ENCODE assay signal across 1 cellular context in the genomic region with DNA sequence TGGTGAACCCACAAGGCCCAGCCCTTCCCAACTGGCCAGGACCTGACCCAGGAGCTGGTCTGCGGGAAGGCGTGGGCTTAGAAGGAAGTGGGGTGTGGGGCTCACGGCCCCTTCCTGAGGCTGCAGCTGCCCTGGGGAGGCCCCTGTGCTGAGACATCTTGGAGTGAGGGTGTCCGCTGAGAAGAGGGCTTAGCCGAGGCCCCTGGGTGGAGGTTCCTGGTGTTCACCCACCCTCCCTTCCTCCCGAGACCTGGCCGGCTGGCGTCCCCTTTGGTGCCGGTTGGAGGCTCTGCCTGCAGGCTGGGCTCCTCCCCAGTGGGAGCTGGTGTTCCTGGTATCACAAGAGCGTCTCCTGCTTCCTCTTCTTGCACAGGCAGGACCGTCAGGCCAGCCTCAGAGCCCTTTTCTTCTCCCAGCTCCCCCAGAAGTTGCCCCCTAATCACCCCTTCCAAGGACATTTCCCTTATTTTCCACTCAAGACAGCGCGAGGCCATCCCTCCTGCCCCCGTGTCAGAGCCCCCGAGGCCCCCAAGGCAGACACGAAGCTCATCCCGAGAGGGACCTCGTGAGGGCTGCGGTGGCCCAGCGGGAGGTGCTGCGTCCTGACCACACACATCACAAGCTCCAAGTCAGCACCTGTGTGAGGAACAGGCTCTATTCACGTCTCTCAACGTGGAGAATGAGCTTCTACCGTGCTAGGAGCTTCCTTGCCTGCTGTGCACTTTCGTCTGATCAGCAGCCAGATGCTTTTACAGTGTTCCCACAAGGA.
TF ChIP-seq lines count a peak whose summit lies in the region.

No MANE protein-coding gene starts in this region.

TF ChIP-seq in HepG2, 621 proteins besides CTCF, POLR2A, EP300 and RAD21:
- TF ChIP-seq POGZ (CRISPR knock-in tag; IDR thresholded peaks at IDR 0.05) (no peak), ZNF224 (CRISPR knock-in tag; IDR thresholded peaks at IDR 0.05) (no peak), ISX (CRISPR knock-in tag; conservative IDR thresholded peaks at IDR 0.05) (no peak), EEA1 (CRISPR knock-in tag; IDR thresholded peaks at IDR 0.05; ENCODE audit: borderline replicate concordance) (no peak)
- TF ChIP-seq, protein P1, sequence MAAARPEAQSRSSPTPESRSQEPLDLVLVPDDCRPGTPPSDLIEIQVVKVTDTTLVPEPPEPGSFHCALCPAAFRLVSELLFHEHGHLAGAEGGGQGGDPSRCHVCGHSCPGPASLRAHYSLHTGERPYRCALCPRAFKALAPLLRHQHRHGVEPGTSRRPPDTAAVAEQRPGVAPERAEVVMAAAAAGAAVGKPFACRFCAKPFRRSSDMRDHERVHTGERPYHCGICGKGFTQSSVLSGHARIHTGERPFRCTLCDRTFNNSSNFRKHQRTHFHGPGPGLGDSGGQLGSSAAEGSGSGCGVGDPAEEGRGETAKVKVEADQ (CRISPR knock-in tag; IDR thresholded peaks at IDR 0.05; ENCODE audit: borderline replicate concordance) = no peak
- TF ChIP-seq, protein P2, sequence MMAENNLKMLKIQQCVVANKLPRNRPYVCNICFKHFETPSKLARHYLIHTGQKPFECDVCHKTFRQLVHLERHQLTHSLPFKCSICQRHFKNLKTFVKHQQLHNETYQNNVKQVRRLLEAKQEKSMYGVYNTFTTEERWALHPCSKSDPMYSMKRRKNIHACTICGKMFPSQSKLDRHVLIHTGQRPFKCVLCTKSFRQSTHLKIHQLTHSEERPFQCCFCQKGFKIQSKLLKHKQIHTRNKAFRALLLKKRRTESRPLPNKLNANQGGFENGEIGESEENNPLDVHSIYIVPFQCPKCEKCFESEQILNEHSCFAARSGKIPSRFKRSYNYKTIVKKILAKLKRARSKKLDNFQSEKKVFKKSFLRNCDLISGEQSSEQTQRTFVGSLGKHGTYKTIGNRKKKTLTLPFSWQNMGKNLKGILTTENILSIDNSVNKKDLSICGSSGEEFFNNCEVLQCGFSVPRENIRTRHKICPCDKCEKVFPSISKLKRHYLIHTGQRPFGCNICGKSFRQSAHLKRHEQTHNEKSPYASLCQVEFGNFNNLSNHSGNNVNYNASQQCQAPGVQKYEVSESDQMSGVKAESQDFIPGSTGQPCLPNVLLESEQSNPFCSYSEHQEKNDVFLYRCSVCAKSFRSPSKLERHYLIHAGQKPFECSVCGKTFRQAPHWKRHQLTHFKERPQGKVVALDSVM (CRISPR knock-in tag; IDR thresholded peaks at IDR 0.05) = no peak
TF ChIP-seq in HepG2: peak in this region for 0.
